8 cellular contexts compared by ENCODE assay signal in the genomic region with DNA sequence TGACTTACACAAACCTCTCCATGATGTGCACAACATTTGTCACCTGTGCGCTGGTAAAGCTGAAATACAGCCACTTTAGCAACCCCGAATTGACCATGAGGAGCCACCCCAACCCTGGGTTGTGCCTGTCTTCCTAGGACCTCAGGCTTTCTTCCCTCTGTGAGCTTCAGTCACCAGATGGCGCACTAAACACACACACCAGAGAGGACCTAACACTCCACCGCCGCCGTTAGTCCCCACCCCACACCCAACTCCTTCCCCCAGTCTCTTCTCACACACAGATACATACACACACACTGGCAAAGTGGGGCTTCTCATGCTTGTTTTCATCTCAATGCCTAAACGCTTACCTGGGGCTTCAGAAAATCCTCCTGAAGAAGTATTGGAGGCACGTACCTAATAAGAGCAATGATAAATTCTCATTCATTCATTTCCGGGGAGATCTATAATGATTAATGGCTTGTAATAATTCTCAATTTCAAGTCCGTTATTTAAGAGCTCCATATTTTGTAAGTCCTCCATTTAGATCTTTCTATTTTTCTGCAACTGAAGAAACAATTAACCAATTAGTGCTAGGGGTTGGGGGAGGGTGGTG. TPM values are rescaled to one million over a fixed set of nuclear protein-coding genes. Genes with fewer than 3 reads are reported as not detected.
DNase-seq lines count a peak whose midpoint lies in the region; ATAC-seq lines count a peak whose summit lies in the region.

No MANE protein-coding gene starts in this region.

- no peak overlapping the region for H3K4ac ChIP-seq in mesenchymal stem cell (ENCODE audit: low read depth in 1 of 2, low read length in 2 of 2)

- ATAC-seq in GM19463 (IDR thresholded peaks at IDR 0.05; ENCODE audit: unreplicated experiment) = peak; percentile 96

- under 1% methylated on average over 7 of the region's 10 CpGs for WGBS in mesenchymal stem cell

- peak overlapping the region; percentile 99 for H3K9ac ChIP-seq in mesenchymal stem cell (ENCODE audit: low read length)

- CTCF ChIA-PET in CD4-positive, alpha-beta memory T cell (lab: Charles Lee; ENCODE audit: partially characterized antibody) = interaction anchor here (0.6 to 8.0 kb wide), 45 partner anchors 9 to 650 kb away, joined by 3 to 122 read pairs (median 5); partner anchors contain the start of genes CD200R1 and GTPBP8

- peak overlapping the region; percentile 67 to 86 (median 81) for H3K4me3 Mint-ChIP-seq in CD4-positive, alpha-beta memory T cell

- no peaks in the 10 kb centered on the region for H3K36me3 ChIP-seq in CD4-positive, alpha-beta memory T cell (ENCODE audit: insufficient read depth, low read length)
- H3K36me3 ChIP-seq in mesenchymal stem cell (ENCODE audit: control insufficient read depth in 1 of 2, insufficient read depth in 2 of 2, low read depth in 1 of 2, low read length in 2 of 2) = peaks cover 2 to 12% of the 10 kb centered on the region in 2 experiments

- intact Hi-C loops in CD4-positive, alpha-beta memory T cell (cut with micrococcal nuclease) = loop anchor here (1.0 to 5.0 kb wide), 6 partner anchors 87 to 408 kb away; no protein-coding TSS in a partner anchor

- H3K27ac ChIP-seq in CD4-positive, alpha-beta memory T cell (ENCODE audit: low read depth, low read length) = no peak overlapping the region
- H3K27ac ChIP-seq in mesenchymal stem cell (ENCODE audit: low read length, poor library complexity, severe bottlenecking) = no peak overlapping the region

- H3K36me3 Mint-ChIP-seq in CD4-positive, alpha-beta memory T cell = no peaks in the 10 kb centered on the region

- H3K9me3 Mint-ChIP-seq in CD4-positive, alpha-beta memory T cell = no peaks in the 10 kb centered on the region

- no peaks in the 10 kb centered on the region for H3K27me3 ChIP-seq in CD4-positive, alpha-beta memory T cell (ENCODE audit: insufficient read depth, low read length)
- H3K27me3 ChIP-seq in mesenchymal stem cell (ENCODE audit: control insufficient read depth in 1 of 2, insufficient read depth in 1 of 2, low read length in 2 of 2) = no peaks in the 10 kb centered on the region

- peaks cover 11 to 18% (median 14%) of the 10 kb centered on the region in 4 donors for H3K4me1 Mint-ChIP-seq in CD4-positive, alpha-beta memory T cell

- H3K4me3 ChIP-seq in CD4-positive, alpha-beta memory T cell (ENCODE audit: low read length in 2 of 2) = peak overlapping the region in 1 of 2 donors; percentile 1
- H3K4me3 ChIP-seq in mesenchymal stem cell (ENCODE audit: insufficient read depth in 1 of 2, low read depth in 1 of 2, low read length in 2 of 2) = peak overlapping the region in 1 of 2 experiments; percentile 68

- no peak overlapping the region for H2AFZ ChIP-seq in mesenchymal stem cell (ENCODE audit: low read depth, low read length)

- H3K23ac ChIP-seq in mesenchymal stem cell (ENCODE audit: low read length in 2 of 2) = no peak overlapping the region

- H3K79me1 ChIP-seq in mesenchymal stem cell (replicated peaks; ENCODE audit: low read length, poor library complexity, severe bottlenecking) = peaks cover 13% of the 10 kb centered on the region

- H2AK5ac ChIP-seq in mesenchymal stem cell (ENCODE audit: low read length, severe bottlenecking) = no peak overlapping the region

- H2BK12ac ChIP-seq in mesenchymal stem cell (ENCODE audit: low read length in 2 of 2) = no peak overlapping the region

- H3K27me3 Mint-ChIP-seq in CD4-positive, alpha-beta memory T cell = peaks cover 5% of the 10 kb centered on the region in 2 donors

- peak; percentile 74 to 79 (median 78) for DNase-seq in CD4-positive, alpha-beta memory T cell
- DNase-seq in HK-2 (ENCODE audit: unreplicated experiment) = peak; percentile 92
- peak; percentile 63 for DNase-seq in NCI-H774 (lab: John Stamatoyannopoulos, UW)
- peak; percentile 82 to 87 for DNase-seq in activated CD4-positive, alpha-beta T cell treated with anti-CD3 and anti-CD28 coated beads, Interleukin-2, amount 50 U/mL, for 48 hours
- peak; percentile 61 for DNase-seq in effector CD8-positive, alpha-beta T cell (lab: John Stamatoyannopoulos, UW)
- DNase-seq in mesenchymal stem cell = peak; percentile 92
- peak; percentile 59 to 73 for DNase-seq in stimulated activated CD8-positive, alpha-beta memory T cell treated with anti-CD3 and anti-CD28 coated beads, Interleukin-15, amount 100 ng/mL, for 48 hours (ENCODE audit: low read depth in 2 of 2)

- H4K8ac ChIP-seq in mesenchymal stem cell (ENCODE audit: low read length) = no peak overlapping the region

- H3K4me1 ChIP-seq in CD4-positive, alpha-beta memory T cell (ENCODE audit: insufficient read depth, low read length) = peaks cover 14% of the 10 kb centered on the region
- peaks cover 32% of the 10 kb centered on the region for H3K4me1 ChIP-seq in mesenchymal stem cell (ENCODE audit: control insufficient read depth, insufficient read depth, low read depth, low read length)

- H3K9me3 ChIP-seq in CD4-positive, alpha-beta memory T cell (ENCODE audit: control insufficient read depth in 1 of 2, low read length in 2 of 2) = no peaks in the 10 kb centered on the region
- no peaks in the 10 kb centered on the region for H3K9me3 ChIP-seq in mesenchymal stem cell (ENCODE audit: control insufficient read depth, low read length)

- no peak overlapping the region for H2BK5ac ChIP-seq in mesenchymal stem cell (ENCODE audit: low read depth, low read length, poor library complexity, severe bottlenecking)

- H2BK120ac ChIP-seq in mesenchymal stem cell (ENCODE audit: low read depth, low read length) = no peak overlapping the region

- H3K4me2 ChIP-seq in mesenchymal stem cell (ENCODE audit: low read length, poor library complexity, severe bottlenecking) = peak overlapping the region; percentile 62

- no peak overlapping the region for H2BK15ac ChIP-seq in mesenchymal stem cell (ENCODE audit: low read depth, poor library complexity, severe bottlenecking)

- H3K14ac ChIP-seq in mesenchymal stem cell (ENCODE audit: low read length in 2 of 2) = no peak overlapping the region

- H3K18ac ChIP-seq in mesenchymal stem cell (ENCODE audit: low read depth in 1 of 2, low read length in 2 of 2) = no peak overlapping the region

- POLR2A ChIA-PET in CD4-positive, alpha-beta memory T cell (lab: Charles Lee; ENCODE audit: partially characterized antibody) = interaction anchor here (0.6 to 1.9 kb wide), 7 partner anchors 10 to 394 kb away, joined by 3 to 8 read pairs (median 4); no protein-coding TSS in a partner anchor

- H4K91ac ChIP-seq in mesenchymal stem cell (ENCODE audit: low read length) = no peak overlapping the region

- H3K27ac Mint-ChIP-seq in CD4-positive, alpha-beta memory T cell = peak overlapping the region; percentile 0 to 53 (median 15)

RNA-seq across cellular contexts. Expression of gene CCDC80, which starts 2.1 kb away (rescaled TPM):
- not detected for total RNA-seq in CD4-positive, alpha-beta memory T cell
- polyA plus RNA-seq in CD4-positive, alpha-beta memory T cell = under 1 TPM; 0.02 TPM
- polyA plus RNA-seq in mesenchymal stem cell (2013, experiment 1 of 2) = 220 TPM
- 229 TPM for polyA plus RNA-seq in mesenchymal stem cell (2013, experiment 2 of 2)
